9 cellular contexts compared by ENCODE assay signal in genomic region chr1:2208309-2209239, GRCh38. TPM values are rescaled to one million over a fixed set of nuclear protein-coding genes. Genes with fewer than 3 reads are reported as not detected.
DNase-seq lines count a peak whose midpoint lies in the region; ATAC-seq, FAIRE-seq and TF ChIP-seq lines count a peak whose summit lies in the region.
"Had no signal": no experiment of that assay in that cellular context is flagged by ENCODE, and none has a peak within 500 bp of the region (broad histone marks: within the 10 kb centered on the region; RNA-seq: fewer than 3 reads in every experiment).

No MANE protein-coding gene starts in this region.

- RAD21 ChIA-PET in HCT116 (lab: Charles Lee; ENCODE audit: low non-redundant PET in 1 of 2, low total read pairs in 2 of 2, uncharacterized antibody in 2 of 2, unreplicated experiment in 2 of 2), result interaction anchor here in 1 of 2 experiments (0.6 kb wide), 1 partner anchor 34 kb away, joined by 4 read pairs; no protein-coding TSS in a partner anchor

- H3K36me3 ChIP-seq in HCT116 (ENCODE audit: control insufficient read depth in 1 of 2, insufficient read depth in 2 of 2, low read length in 2 of 2), result no peaks in the 10 kb centered on the region
- no peaks in the 10 kb centered on the region for H3K36me3 ChIP-seq in kidney (ENCODE audit: control insufficient read depth in 1 of 2, insufficient read depth in 2 of 2, low read length in 2 of 2)
- H3K36me3 ChIP-seq in subcutaneous abdominal adipose tissue (ENCODE audit: control insufficient read depth in 5 of 5, insufficient read depth in 5 of 5, low read length in 5 of 5), result no peaks in the 10 kb centered on the region

- H3K79me2 ChIP-seq in HCT116 (ENCODE audit: insufficient read depth, low read length), result no peaks in the 10 kb centered on the region

- intact Hi-C loops in HCT116 (cut with micrococcal nuclease) (no loop called here), kidney (cut with DNase I) (no loop called here)

- CTCF ChIA-PET in HCT116 (lab: Charles Lee), result interaction anchor here (1.0 kb wide), 1 partner anchor 173 kb away, joined by 3 read pairs; no protein-coding TSS in a partner anchor

- peaks cover 35 to 54% of the 10 kb centered on the region in 2 experiments for H3K4me1 ChIP-seq in HCT116 (ENCODE audit: control insufficient read depth in 1 of 2, insufficient read depth in 2 of 2, low read length in 2 of 2)
- H3K4me1 ChIP-seq in kidney (ENCODE audit: control insufficient read depth in 1 of 2, insufficient read depth in 1 of 2, low read depth in 1 of 2, low read length in 2 of 2), result peaks cover 47 to 63% of the 10 kb centered on the region in 2 donors
- peaks cover 7 to 82% (median 70%) of the 10 kb centered on the region in 5 donors for H3K4me1 ChIP-seq in subcutaneous abdominal adipose tissue (ENCODE audit: control insufficient read depth in 5 of 5, insufficient read depth in 5 of 5, low read length in 5 of 5)

- no peak overlapping the region for H3K4me3 ChIP-seq in HCT116 (replicated peaks in 1 of 2; ENCODE audit: low read depth in 1 of 2, low read length in 2 of 2)
- peak overlapping the region in 1 of 2 donors; percentile 48 for H3K4me3 ChIP-seq in kidney (ENCODE audit: low read length in 2 of 2)
- peak overlapping the region in 3 of 5 donors; percentile 5 to 34 (median 22) for H3K4me3 ChIP-seq in subcutaneous abdominal adipose tissue (ENCODE audit: low read depth in 1 of 5, low read length in 5 of 5)

- peak overlapping the region; percentile 25; the same call in 1 of the 2 replicates for H3K9ac ChIP-seq in HCT116 (ENCODE audit: low read length)
- H3K9ac ChIP-seq in kidney (ENCODE audit: low read length in 2 of 2), result peak overlapping the region in 1 of 2 donors; percentile 51
- peak overlapping the region in 1 of 5 donors; percentile 43 for H3K9ac ChIP-seq in subcutaneous abdominal adipose tissue (ENCODE audit: low read length in 5 of 5)

- H4K20me1 ChIP-seq in HCT116 (ENCODE audit: insufficient read depth), result no peaks in the 10 kb centered on the region

- H3K27ac Mint-ChIP-seq in brain, result peak overlapping the region; percentile 65 to 87 (median 72)

- H3K4me1 Mint-ChIP-seq in brain, result peaks cover 60% of the 10 kb centered on the region

- no peak for ATAC-seq in HCT116
- no peak for ATAC-seq in GM19455 (IDR thresholded peaks at IDR 0.05; ENCODE audit: unreplicated experiment)

- H3K9me3 Mint-ChIP-seq in brain, result no peaks in the 10 kb centered on the region

- H3K9me3 ChIP-seq in HCT116 (ENCODE audit: control insufficient read depth in 1 of 2, insufficient read depth in 1 of 2, low read depth in 1 of 2, low read length in 2 of 2) (no peaks in the 10 kb centered on the region), kidney (ENCODE audit: control insufficient read depth in 1 of 2, low read length in 2 of 2) (no peaks in the 10 kb centered on the region), subcutaneous abdominal adipose tissue (ENCODE audit: control insufficient read depth in 5 of 5, low read length in 5 of 5) (no peaks in the 10 kb centered on the region)

- H3K27me3 Mint-ChIP-seq in brain, result peaks cover 3% of the 10 kb centered on the region

- no peak for TF ChIP-seq POLR2A in HCT116 (IDR thresholded peaks at IDR 0.05; ENCODE audit: borderline replicate concordance, extremely low read depth, insufficient read depth, insufficient read length)

- no peak overlapping the region for H3K4me3 Mint-ChIP-seq in brain

- POLR2A ChIA-PET in HCT116 (lab: Charles Lee), result no interaction called here

- H3K4me2 ChIP-seq in HCT116 (ENCODE audit: low read length), result peak overlapping the region; percentile 48

- BruUV-seq in HCT116 (replicated peaks; lab: Mats Ljungman, UMichigan), result no TSS peak

- no peak overlapping the region for H2AFZ ChIP-seq in HCT116 (ENCODE audit: low read depth, low read length, poor library complexity, severe bottlenecking)

- no peaks in the 10 kb centered on the region for H3K36me3 Mint-ChIP-seq in brain

- H3K9me2 ChIP-seq in HCT116 (ENCODE audit: insufficient read depth), result no peaks in the 10 kb centered on the region

- H3K27ac ChIP-seq in HCT116 (ENCODE audit: low read depth, low read length) (peak overlapping the region; percentile 34; the same call in 1 of the 2 replicates), kidney (ENCODE audit: low read depth in 2 of 2, low read length in 2 of 2) (peak overlapping the region; percentile 92 to 97), subcutaneous abdominal adipose tissue (ENCODE audit: low read depth, low read length) (peak overlapping the region; percentile 86)

- DNase-seq in HCT116 (ENCODE audit: low read depth, low spot score) (no peak), kidney (peak; percentile 95), NK-92 (lab: John Stamatoyannopoulos, UW; ENCODE audit: unreplicated experiment) (no peak), occipital lobe (lab: John Stamatoyannopoulos, UW) (no peak)
- DNase-seq in effector CD8-positive, alpha-beta T cell (lab: John Stamatoyannopoulos, UW), result no peak
- DNase-seq: NCI-H1417 treated with DMSO at 0.1 percent for 48 hours had no signal

- TF ChIP-seq CTCF in HCT116 (IDR thresholded peaks at IDR 0.05 in 2 of 3, conservative IDR thresholded peaks at IDR 0.05 in 1 of 3; ENCODE audit: borderline replicate concordance in 1 of 3, insufficient read depth in 1 of 3, low read depth in 2 of 3, low read length in 2 of 3) (no peak), brain (conservative IDR thresholded peaks at IDR 0.05) (no peak), kidney (IDR thresholded peaks at IDR 0.05; ENCODE audit: borderline replicate concordance, extremely low read depth, insufficient read depth) (no peak)

- no peak for TF ChIP-seq RAD21 in HCT116 (IDR thresholded peaks at IDR 0.05; ENCODE audit: low read depth)

- H3K27me3 ChIP-seq in HCT116 (ENCODE audit: insufficient read depth, low read length), result no peaks in the 10 kb centered on the region
- H3K27me3 ChIP-seq in subcutaneous abdominal adipose tissue (ENCODE audit: control insufficient read depth in 5 of 5, insufficient read depth in 4 of 5, low read length in 5 of 5), result no peaks in the 10 kb centered on the region

- FAIRE-seq in kidney (lab: Jason Lieb, UNC), result no peak

TF ChIP-seq in HCT116, 20 proteins besides CTCF, POLR2A, EP300 and RAD21:
- no peak for TF ChIP-seq CEBPB (IDR thresholded peaks at IDR 0.05; ENCODE audit: low read depth)
- TF ChIP-seq CBX3 (IDR thresholded peaks at IDR 0.05; ENCODE audit: low read depth), result no peak
- TF ChIP-seq SRF (IDR thresholded peaks at IDR 0.05; ENCODE audit: low read depth), result no peak
- TF ChIP-seq, protein P1, sequence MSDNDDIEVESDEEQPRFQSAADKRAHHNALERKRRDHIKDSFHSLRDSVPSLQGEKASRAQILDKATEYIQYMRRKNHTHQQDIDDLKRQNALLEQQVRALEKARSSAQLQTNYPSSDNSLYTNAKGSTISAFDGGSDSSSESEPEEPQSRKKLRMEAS (IDR thresholded peaks at IDR 0.05), result no peak
- no peak for TF ChIP-seq YY1 (IDR thresholded peaks at IDR 0.05; ENCODE audit: extremely low read depth, insufficient replicate concordance, low read depth, low read length)
- TF ChIP-seq JUND (IDR thresholded peaks at IDR 0.05), result no peak
- TF ChIP-seq EGR1 (IDR thresholded peaks at IDR 0.05; ENCODE audit: low read depth), result no peak
- TF ChIP-seq, protein P2, sequence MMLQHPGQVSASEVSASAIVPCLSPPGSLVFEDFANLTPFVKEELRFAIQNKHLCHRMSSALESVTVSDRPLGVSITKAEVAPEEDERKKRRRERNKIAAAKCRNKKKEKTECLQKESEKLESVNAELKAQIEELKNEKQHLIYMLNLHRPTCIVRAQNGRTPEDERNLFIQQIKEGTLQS (IDR thresholded peaks at IDR 0.05), result no peak
- TF ChIP-seq EZH2phosphoT487 (IDR thresholded peaks at IDR 0.05; ENCODE audit: borderline replicate concordance), result no peak

RNA-seq across cellular contexts. Expression of gene FAAP20, which starts 14.0 kb away (rescaled TPM):
- total RNA-seq in HCT116 (2021; ENCODE audit: unreplicated experiment), result 112 TPM
- polyA plus RNA-seq in HCT116 (2012), result 50.0 and 53.3 TPM in 2 replicates
- 112 TPM for polyA plus RNA-seq in brain (ENCODE audit: insufficient read depth, low read depth, low replicate concordance)
- 69.0 TPM for total RNA-seq in kidney
- polyA plus RNA-seq in kidney (ENCODE audit: insufficient read depth, low read depth, low replicate concordance), result 109 TPM
- 20.3 TPM for total RNA-seq in occipital lobe

RNA-seq across cellular contexts. Expression of gene SKI, which starts 19.5 kb away (rescaled TPM):
- 56.2 TPM for total RNA-seq in HCT116 (2021; ENCODE audit: unreplicated experiment)
- 16.0 and 16.1 TPM in 2 replicates for polyA plus RNA-seq in HCT116 (2012)
- polyA plus RNA-seq in brain (ENCODE audit: insufficient read depth, low read depth, low replicate concordance), result 48.5 TPM
- 78.6 TPM for total RNA-seq in kidney
- polyA plus RNA-seq in kidney (ENCODE audit: insufficient read depth, low read depth, low replicate concordance), result 9.2 TPM
- 19.3 TPM for total RNA-seq in occipital lobe

Comparison
In these comparisons a context has a peak if more than half of its experiments do, and no peak if none do; other contexts are left out.
1. H3K27ac ChIP-seq: peak in every context shown above with its lines; median percentile 94 in kidney; 86 in subcutaneous abdominal adipose tissue; 34 in HCT116.
2. H3K4me3 ChIP-seq: peak in subcutaneous abdominal adipose tissue (3 of 5); none in HCT116 (0 of 2).